ENCODE assay signal across 8 cellular contexts in the genomic region with DNA sequence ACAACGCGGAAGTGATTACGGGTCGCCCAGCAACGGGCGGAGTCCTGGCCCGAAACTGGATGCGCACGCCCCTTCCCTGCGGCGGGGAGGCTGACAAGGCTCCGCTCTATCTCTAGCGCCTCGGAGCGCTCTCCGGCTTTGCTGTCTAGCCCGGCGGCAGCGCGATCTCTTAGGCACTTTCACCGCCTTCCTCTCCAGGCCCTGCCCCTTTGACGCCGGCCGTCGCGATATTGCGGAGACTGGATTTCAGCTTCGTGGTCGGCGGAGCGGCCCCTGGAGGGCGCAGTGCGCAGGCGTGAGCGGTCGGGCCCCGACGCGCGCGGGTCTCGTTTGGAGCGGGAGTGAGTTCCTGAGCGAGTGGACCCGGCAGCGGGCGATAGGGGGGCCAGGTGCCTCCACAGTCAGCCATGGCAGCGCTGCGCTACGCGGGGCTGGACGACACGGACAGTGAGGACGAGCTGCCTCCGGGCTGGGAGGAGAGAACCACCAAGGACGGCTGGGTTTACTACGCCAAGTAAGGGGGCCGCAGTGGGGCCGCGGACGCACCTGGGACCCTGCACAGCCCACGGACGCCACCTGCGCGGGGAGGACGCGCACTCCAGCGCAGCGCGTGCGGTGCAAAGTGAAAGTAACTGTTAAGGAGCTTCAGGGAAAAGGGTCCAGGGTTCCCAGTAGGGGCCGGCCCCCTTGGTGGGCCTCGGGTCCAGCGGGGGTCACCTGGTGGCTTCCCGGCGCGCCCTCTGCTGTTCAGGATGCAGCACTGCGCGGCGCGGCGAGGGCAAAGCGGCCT. TPM values are rescaled to one million over a fixed set of nuclear protein-coding genes. Genes with fewer than 3 reads are reported as not detected.
DNase-seq lines count a peak whose midpoint lies in the region; ATAC-seq and TF ChIP-seq lines count a peak whose summit lies in the region.

Gene WWOX, plus strand, starts transcription at position 283 of the 790 bp plus-strand sequence.

- peaks cover 2% of the 10 kb centered on the region for H3K36me3 Mint-ChIP-seq in activated CD4-positive, alpha-beta T cell treated with anti-CD3 and anti-CD28 coated beads for 36 hours (ENCODE audit: low read depth)

- peak; percentile 98 for ATAC-seq in HG03439 (IDR thresholded peaks at IDR 0.05; ENCODE audit: unreplicated experiment)
- ATAC-seq in activated CD4-positive, alpha-beta T cell treated with anti-CD3 and anti-CD28 coated beads for 36 hours: peak; percentile 97

- POLR2A ChIA-PET in activated CD4-positive, alpha-beta T cell treated with anti-CD3 and anti-CD28 coated beads for 36 hours (lab: Charles Lee): interaction anchor here (0.6 kb wide), 1 partner anchor 9 kb away, joined by 3 read pairs; no protein-coding TSS in a partner anchor

- peak within 1 kb of the TSS; percentile 91 for H3K27ac ChIP-seq in cingulate gyrus (ENCODE audit: low read depth, low read length)

- intact Hi-C loops in activated CD4-positive, alpha-beta T cell treated with anti-CD3 and anti-CD28 coated beads for 36 hours (cut with DNase I, micrococcal nuclease): loop anchor here (1.0 to 10.0 kb wide), 8 partner anchors 96 to 909 kb away; partner anchors contain the start of gene NUDT7 (in 2 of the 2)

- H3K9me3 ChIP-seq in BE2C: no peaks in the 10 kb centered on the region

- H3K9me3 Mint-ChIP-seq in activated CD4-positive, alpha-beta T cell treated with anti-CD3 and anti-CD28 coated beads for 36 hours (ENCODE audit: low read depth): no peaks in the 10 kb centered on the region

- peak; percentile 77 for TF ChIP-seq POLR2A in GM19193 (IDR thresholded peaks at IDR 0.05; ENCODE audit: extremely low read depth, insufficient read depth, insufficient read length)

- H3K4me1 ChIP-seq in BE2C: no peaks in the 10 kb centered on the region

- H3K27me3 Mint-ChIP-seq in activated CD4-positive, alpha-beta T cell treated with anti-CD3 and anti-CD28 coated beads for 36 hours: no peaks in the 10 kb centered on the region

- no peaks in the 10 kb centered on the region for H3K36me3 ChIP-seq in BE2C

- no peaks in the 10 kb centered on the region for H3K27me3 ChIP-seq in BE2C

- peaks cover 13% of the 10 kb centered on the region for H3K4me1 Mint-ChIP-seq in activated CD4-positive, alpha-beta T cell treated with anti-CD3 and anti-CD28 coated beads for 36 hours

- CTCF ChIA-PET in activated CD4-positive, alpha-beta T cell treated with anti-CD3 and anti-CD28 coated beads for 36 hours (lab: Charles Lee): interaction anchor here (0.7 to 1.5 kb wide), 5 partner anchors 10 to 428 kb away, joined by 3 to 4 read pairs (median 3); no protein-coding TSS in a partner anchor

- TF ChIP-seq CTCF in BE2C (IDR thresholded peaks at IDR 0.05; ENCODE audit: low read depth, low read length): peak; percentile 82

- H3K4me3 ChIP-seq in BE2C (ENCODE audit: low read depth, low read length): peak within 1 kb of the TSS; percentile 87

- H3K4me3 Mint-ChIP-seq in activated CD4-positive, alpha-beta T cell treated with anti-CD3 and anti-CD28 coated beads for 36 hours: peak within 1 kb of the TSS; percentile 79

- peak within 1 kb of the TSS; percentile 86 for H3K27ac Mint-ChIP-seq in activated CD4-positive, alpha-beta T cell treated with anti-CD3 and anti-CD28 coated beads for 36 hours

- peak; percentile 96 for DNase-seq in BE2C
- peak; percentile 93 for DNase-seq in NCI-H510A (lab: John Stamatoyannopoulos, UW)
- peak; percentile 97 for DNase-seq in activated CD4-positive, alpha-beta T cell treated with anti-CD3 and anti-CD28 coated beads for 36 hours
- DNase-seq in kidney tubule cell (ENCODE audit: low spot score): peak; percentile 98
- DNase-seq in stimulated activated CD4-positive, alpha-beta T cell treated with anti-CD3 and anti-CD28 coated beads, Interleukin-1b, Interleukin-23, amount 100 ng/mL, for 24 hours (ENCODE audit: low read depth in 4 of 4, low spot score in 1 of 4): peak; percentile 84 to 92 (median 88)

RNA-seq across cellular contexts. Expression of gene WWOX, which starts in this region (rescaled TPM):
- 13.9 TPM for polyA plus RNA-seq in BE2C (2012; ENCODE audit: insufficient read depth, insufficient read length, low read depth)
- total RNA-seq in activated CD4-positive, alpha-beta T cell treated with anti-CD3 and anti-CD28 coated beads for 36 hours: 10 to 100 TPM; 19.9 to 29.4 TPM

Comparison
In these comparisons a context has a peak if more than half of its experiments do, and no peak if none do; other contexts are left out.
1. Peak in every context shown above with its lines: DNase-seq, ATAC-seq, H3K4me3 ChIP-seq and H3K27ac ChIP-seq.